13 cellular contexts compared by ENCODE assay signal in genomic region chr3:139355502-139355901, GRCh38. TPM values are rescaled to one million over a fixed set of nuclear protein-coding genes. Genes with fewer than 3 reads are reported as not detected.
DNase-seq lines count a peak whose midpoint lies in the region; ATAC-seq and TF ChIP-seq lines count a peak whose summit lies in the region.
"Had no signal": no experiment of that assay in that cellular context is flagged by ENCODE, and none has a peak within 500 bp of the region (broad histone marks: within the 10 kb centered on the region; RNA-seq: fewer than 3 reads in every experiment).

No MANE protein-coding gene starts in this region.

- H3K9me3 Mint-ChIP-seq in HFFc6: no peaks in the 10 kb centered on the region
- H3K9me3 Mint-ChIP-seq in stimulated activated effector memory CD8-positive, alpha-beta T cell treated with anti-CD3 and anti-CD28 coated beads, Interleukin-12 subunit alpha, Interleukin-12 subunit beta, amount 100 ng/mL, for 72 hours: no peaks in the 10 kb centered on the region
- H3K9me3 Mint-ChIP-seq: neural progenitor cell had no signal

- intact Hi-C loops in left cardiac atrium (cut with DNase I): no loop called here

- DNase-seq in HFFc6 (no peak), amniotic epithelial cell (ENCODE audit: low read depth) (peak; percentile 77), left cardiac atrium (peak; percentile 30), activated gamma-delta T cell treated with Interleukin-2 at 50 U/mL for 16 hours (no peak), NCI-H146 treated with DMSO at 0.1 percent for 48 hours (lab: John Stamatoyannopoulos, UW; ENCODE audit: unreplicated experiment) (no peak), NCI-H748 treated with DMSO at 0.1 percent for 48 hours (lab: John Stamatoyannopoulos, UW) (no peak)
- no peak for DNase-seq in stimulated activated effector memory CD8-positive, alpha-beta T cell treated with anti-CD3 and anti-CD28 coated beads, Interleukin-12 subunit alpha, Interleukin-12 subunit beta, amount 100 ng/mL, for 72 hours (ENCODE audit: low spot score in 2 of 2)
- DNase-seq: activated CD8-positive, alpha-beta memory T cell treated with anti-CD3 and anti-CD28 coated beads for 24 hours; KG1; PC-3; T-helper 9 cell had no signal

- peak in 1 of 2 donors; percentile 19 for ATAC-seq in left cardiac atrium
- ATAC-seq in stimulated activated effector memory CD8-positive, alpha-beta T cell treated with anti-CD3 and anti-CD28 coated beads, Interleukin-12 subunit alpha, Interleukin-12 subunit beta, amount 100 ng/mL, for 72 hours: no peak
- ATAC-seq: GM12878, PC-3 had no signal

- peaks cover 6% of the 10 kb centered on the region for H3K27me3 Mint-ChIP-seq in HFFc6 (ENCODE audit: insufficient read depth)

- TF ChIP-seq CTCF in HFFc6 (IDR thresholded peaks at IDR 0.05): no peak

- H3K4me3 Mint-ChIP-seq in HFFc6: no peak overlapping the region
- H3K4me3 Mint-ChIP-seq in stimulated activated effector memory CD8-positive, alpha-beta T cell treated with anti-CD3 and anti-CD28 coated beads, Interleukin-12 subunit alpha, Interleukin-12 subunit beta, amount 100 ng/mL, for 72 hours: no peak overlapping the region
- H3K4me3 Mint-ChIP-seq: neural progenitor cell had no signal

- peaks cover 6% of the 10 kb centered on the region; the same call in 1 of the 2 replicates for H3K4me1 Mint-ChIP-seq in HFFc6 (ENCODE audit: low read depth)
- peaks cover 26% of the 10 kb centered on the region for H3K4me1 Mint-ChIP-seq in stimulated activated effector memory CD8-positive, alpha-beta T cell treated with anti-CD3 and anti-CD28 coated beads, Interleukin-12 subunit alpha, Interleukin-12 subunit beta, amount 100 ng/mL, for 72 hours

- H3K36me3 Mint-ChIP-seq in HFFc6 (ENCODE audit: low read depth): peaks cover 63% of the 10 kb centered on the region
- peaks cover 100% of the 10 kb centered on the region for H3K36me3 Mint-ChIP-seq in stimulated activated effector memory CD8-positive, alpha-beta T cell treated with anti-CD3 and anti-CD28 coated beads, Interleukin-12 subunit alpha, Interleukin-12 subunit beta, amount 100 ng/mL, for 72 hours

- peak overlapping the region; percentile 63 for H3K27ac Mint-ChIP-seq in HFFc6
- peak overlapping the region; percentile 30 for H3K27ac Mint-ChIP-seq in stimulated activated effector memory CD8-positive, alpha-beta T cell treated with anti-CD3 and anti-CD28 coated beads, Interleukin-12 subunit alpha, Interleukin-12 subunit beta, amount 100 ng/mL, for 72 hours
- H3K27ac Mint-ChIP-seq: neural progenitor cell had no signal

RNA-seq across cellular contexts. Expression of gene MRPS22, which starts 11.7 kb away (rescaled TPM):
- 10 to 100 TPM; 65.8 to 74.1 (median 71.0) TPM for total RNA-seq in HFFc6 (2021; fragmentation: NEBNext Ultra II Directional; extraction: Animal tissue kit (Norgen Biotek cat#: 25700))
- 10 to 100 TPM; 57.2 to 64.3 TPM for total RNA-seq in left cardiac atrium

RNA-seq across cellular contexts. Expression of gene COPB2, which starts 33.9 kb away (rescaled TPM):
- total RNA-seq in HFFc6 (2021; fragmentation: NEBNext Ultra II Directional; extraction: Animal tissue kit (Norgen Biotek cat#: 25700)): 100 to 1,000 TPM; 246 to 266 (median 260) TPM
- 10 to 100 TPM; 83.1 to 84.9 TPM for total RNA-seq in left cardiac atrium

Comparison
In these comparisons a context has a peak if more than half of its experiments do, and no peak if none do; other contexts are left out.
1. DNase-seq: peak in amniotic epithelial cell (single experiment) and left cardiac atrium (single experiment); none in HFFc6 (single experiment), stimulated activated effector memory CD8-positive, alpha-beta T cell treated with anti-CD3 and anti-CD28 coated beads, Interleukin-12 subunit alpha, Interleukin-12 subunit beta, amount 100 ng/mL, for 72 hours (0 of 2), activated gamma-delta T cell treated with Interleukin-2 at 50 U/mL for 16 hours (single experiment), NCI-H146 treated with DMSO at 0.1 percent for 48 hours (single experiment) and NCI-H748 treated with DMSO at 0.1 percent for 48 hours (single experiment).